Comparison of ENCODE assay signal across 16 cellular contexts in genomic region chr10:95286707-95287106, GRCh38. TPM values are rescaled to one million over a fixed set of nuclear protein-coding genes. Genes with fewer than 3 reads are reported as not detected.
DNase-seq lines count a peak whose midpoint lies in the region; ATAC-seq, FAIRE-seq and TF ChIP-seq lines count a peak whose summit lies in the region.
"Had no signal": no experiment of that assay in that cellular context is flagged by ENCODE, and none has a peak within 500 bp of the region (broad histone marks: within the 10 kb centered on the region; RNA-seq: fewer than 3 reads in every experiment).

No MANE protein-coding gene starts in this region.

- FAIRE-seq in GM12878 (lab: Jason Lieb, UNC) (no peak), HepG2 (lab: Jason Lieb, UNC) (no peak)

- 100% methylated on average over 1 of the region's 1 CpG for WGBS in GM12878 (ENCODE audit: insufficient coverage, insufficient replicate concordance, low lambda C conversion rate, missing lambda C conversion rate)
- 77% methylated on average over 1 of the region's 1 CpG for WGBS in HepG2 (ENCODE audit: low lambda C conversion rate)
- WGBS in stomach, 5 donors = 0 to 73% (median 49%) methylated on average over 1 of the region's 1 CpG
- whole genome bisulfite sequencing in prostate gland = 87% methylated on average over 1 of the region's 1 CpG

- H3K27ac ChIP-seq in GM12878 (ENCODE audit: control insufficient read depth, insufficient read depth) (no peak overlapping the region; the same call in 1 of the 2 replicates), HepG2 (ENCODE audit: extremely low read length, insufficient read depth, low read length) (no peak overlapping the region), stomach (peak overlapping the region in 3 of 5 donors; percentile 28 to 55 (median 32)), prostate gland (no peak overlapping the region)

- H3K4me2 ChIP-seq in GM12878 (ENCODE audit: control insufficient read depth, insufficient read depth) (peak overlapping the region; percentile 96), HepG2 (ENCODE audit: low read depth, low read length) (peak overlapping the region; percentile 82)

- POLR2A ChIA-PET in GM12878 (lab: Charles Lee) (interaction anchor here (0.6 to 2.6 kb wide), 4 partner anchors 8 to 83 kb away, joined by 3 to 12 read pairs (median 4); no protein-coding TSS in a partner anchor), HepG2 (lab: Yijun Ruan, JAX) (interaction anchor here (1.0 to 1.1 kb wide), 2 partner anchors 8 to 26 kb away, joined by 3 to 4 read pairs; no protein-coding TSS in a partner anchor)

- H3K79me2 ChIP-seq in GM12878 (ENCODE audit: control insufficient read depth, insufficient read depth, low read length) (peaks cover 98% of the 10 kb centered on the region), HepG2 (ENCODE audit: insufficient read depth, low read length) (peaks cover 88% of the 10 kb centered on the region)

- TF ChIP-seq EP300 in GM12878 (IDR thresholded peaks at IDR 0.05; ENCODE audit: borderline replicate concordance in 1 of 2, control insufficient read depth in 1 of 2, low read depth in 2 of 2, low read length in 2 of 2) (no peak), HepG2 (IDR thresholded peaks at IDR 0.05; ENCODE audit: low read depth in 2 of 2, low read length in 2 of 2) (no peak), HepG2 (CRISPR knock-in tag; IDR thresholded peaks at IDR 0.05; ENCODE audit: borderline replicate concordance) (no peak), stomach (IDR thresholded peaks at IDR 0.05) (no peak)

- H3K4me1 ChIP-seq in GM12878 (ENCODE audit: control insufficient read depth, insufficient read depth, low read length) (peaks cover 19% of the 10 kb centered on the region), HepG2 (ENCODE audit: insufficient read depth, low read length) (peaks cover 83% of the 10 kb centered on the region), stomach (peaks cover 25 to 72% (median 62%) of the 10 kb centered on the region in 4 donors), prostate gland (replicated peaks) (no peaks in the 10 kb centered on the region)

- H3K4me3 ChIP-seq in GM08714 (ENCODE audit: low read length) (peak overlapping the region; percentile 28; the same call in 1 of the 2 replicates), GM12878 (peak overlapping the region; percentile 97), HepG2 (replicated peaks in 1 of 3; ENCODE audit: insufficient read depth in 1 of 3, low read depth in 2 of 3, low read length in 3 of 3) (no peak overlapping the region), stomach (peak overlapping the region in 1 of 4 donors; percentile 80), prostate gland (no peak overlapping the region)

- H2AFZ ChIP-seq in GM12878 (ENCODE audit: control insufficient read depth, low read depth, low read length) = no peak overlapping the region
- no peak overlapping the region for H2AFZ ChIP-seq in HepG2 (ENCODE audit: low read length)

- SMC1A ChIA-PET in GM12878 (lab: Charles Lee; ENCODE audit: uncharacterized antibody, unreplicated experiment) = interaction anchor here (0.6 to 14.9 kb wide), 16 partner anchors 8 to 703 kb away, joined by 3 to 313 read pairs (median 6); no protein-coding TSS in a partner anchor

- in situ Hi-C loops in GM12878 (cut with MboI) (loop anchor here (10.0 kb wide), 1 partner anchor 988 kb away; the partner anchor contains the start of gene BLNK), HepG2 (cut with HindIII; ENCODE audit: extremely low pct_ligation_motif_present, low pct_unique_long_range_greater_than_20kb) (loop anchor here (5.0 kb wide), 1 partner anchor 76 kb away; no protein-coding TSS in a partner anchor)

- H3K9me3 ChIP-seq in GM12878 (replicated peaks; ENCODE audit: control insufficient read depth, insufficient read depth, low read length) (no peaks in the 10 kb centered on the region), HepG2 (ENCODE audit: low read length) (no peaks in the 10 kb centered on the region), stomach (no peaks in the 10 kb centered on the region), prostate gland (no peaks in the 10 kb centered on the region)

- no peak for TF ChIP-seq RAD21 in GM12878 (IDR thresholded peaks at IDR 0.05; ENCODE audit: insufficient read depth, low read depth, low read length)
- no peak for TF ChIP-seq RAD21 in HepG2 (CRISPR knock-in tag; IDR thresholded peaks at IDR 0.05)

- intact Hi-C loops in GM12878 (cut with micrococcal nuclease; ENCODE audit: unreplicated experiment) = loop anchor here (5.0 kb wide), 1 partner anchor 104 kb away; no protein-coding TSS in a partner anchor
- intact Hi-C loops in HepG2 (cut with micrococcal nuclease; ENCODE audit: unreplicated experiment) = loop anchor here (5.0 kb wide), 1 partner anchor 46 kb away; no protein-coding TSS in a partner anchor
- intact Hi-C loops in stomach (cut with DNase I; ENCODE audit: low total_unique reads) = no loop called here
- intact Hi-C loops in prostate gland (cut with DNase I) = no loop called here

- no peak for DNase-seq in GM12878 (ENCODE audit: low read depth, low spot score)
- DNase-seq in HepG2 (ENCODE audit: low spot score) = no peak
- DNase-seq in stomach = no peak
- no peak for DNase-seq in prostate gland (ENCODE audit: low spot score)
- no peak for DNase-seq in ecto neural progenitor cell (ENCODE audit: low spot score)
- DNase-seq in NCI-H146 treated with DMSO at 0.1 percent for 48 hours (lab: John Stamatoyannopoulos, UW; ENCODE audit: unreplicated experiment) = no peak
- DNase-seq: activated CD4-positive, alpha-beta T cell treated with anti-CD3 and anti-CD28 coated beads for 36 hours; activated naive CD8-positive, alpha-beta T cell treated with anti-CD3 and anti-CD28 coated beads for 36 hours; left colon; NCI-H187; NCI-H774; nephron progenitor cell; T-helper 2 cell had no signal

- no peaks in the 10 kb centered on the region for H3K27me3 ChIP-seq in GM12878 (replicated peaks in 1 of 2; ENCODE audit: control insufficient read depth in 2 of 2, insufficient read depth in 2 of 2, low read length in 1 of 2)
- H3K27me3 ChIP-seq in HepG2 (ENCODE audit: control insufficient read depth in 1 of 2, insufficient read depth in 2 of 2, low read length in 2 of 2) = no peaks in the 10 kb centered on the region
- peaks cover 0 to 14% (median 0%) of the 10 kb centered on the region in 3 donors for H3K27me3 ChIP-seq in stomach
- H3K27me3 ChIP-seq in prostate gland (replicated peaks; ENCODE audit: insufficient read depth) = no peaks in the 10 kb centered on the region

- ATAC-seq in GM12878 (no peak), HepG2 (no peak), GM18502 (IDR thresholded peaks at IDR 0.05; ENCODE audit: poor library complexity, unreplicated experiment) (no peak)
- ATAC-seq: activated CD4-positive, alpha-beta T cell treated with anti-CD3 and anti-CD28 coated beads for 36 hours; left colon; sciatic nerve had no signal

- H3K9ac ChIP-seq in GM12878 (ENCODE audit: control insufficient read depth, insufficient read depth, low read length) = peak overlapping the region; percentile 91
- no peak overlapping the region for H3K9ac ChIP-seq in HepG2 (ENCODE audit: insufficient read depth, low read depth, low read length)

- RAD21 ChIA-PET in GM12878 (lab: Charles Lee; ENCODE audit: unreplicated experiment) = interaction anchor here (0.8 to 6.2 kb wide), 11 partner anchors 8 to 88 kb away, joined by 3 to 139 read pairs (median 5); no protein-coding TSS in a partner anchor

- TF ChIP-seq CTCF in GM12878 (IDR thresholded peaks at IDR 0.05 in 2 of 3, conservative IDR thresholded peaks at IDR 0.05 in 1 of 3; ENCODE audit: control insufficient read depth in 2 of 3, extremely low read depth in 1 of 3, insufficient read depth in 1 of 3, low read depth in 3 of 3, low read length in 3 of 3) = no peak
- no peak for TF ChIP-seq CTCF in HepG2 (CRISPR knock-in tag; IDR thresholded peaks at IDR 0.05)
- no peak for TF ChIP-seq CTCF in stomach (IDR thresholded peaks at IDR 0.05)
- TF ChIP-seq CTCF in prostate gland (IDR thresholded peaks at IDR 0.05) = no peak

- CTCF ChIA-PET in GM12878 (lab: Yijun Ruan, JAX) (interaction anchor here (0.8 to 16.6 kb wide), 12 partner anchors 8 to 105 kb away, joined by 3 to 348 read pairs (median 8); partner anchors contain the start of gene ACSM6), HepG2 (lab: Yijun Ruan, JAX; ENCODE audit: low intra/inter-chr PET ratio, low total read pairs) (no interaction called here)

- H3K36me3 ChIP-seq in GM12878 (ENCODE audit: control insufficient read depth in 2 of 2, insufficient read depth in 2 of 2, low read length in 1 of 2) (peaks cover 0 to 11% of the 10 kb centered on the region in 2 experiments; a peak in 1 of 4 replicates), HepG2 (replicated peaks in 1 of 2; ENCODE audit: control insufficient read depth in 1 of 2, insufficient read depth in 2 of 2, low read length in 2 of 2) (peaks cover 2 to 7% of the 10 kb centered on the region in 2 experiments; a peak in 2 of 5 replicates), stomach (no peaks in the 10 kb centered on the region), prostate gland (no peaks in the 10 kb centered on the region)

- BruUV-seq in GM12878 (replicated peaks; lab: Mats Ljungman, UMichigan) (no TSS peak), HepG2 (replicated peaks; lab: Mats Ljungman, UMichigan) (no TSS peak)

- no peak for TF ChIP-seq POLR2A in GM12878 (IDR thresholded peaks at IDR 0.05; ENCODE audit: low read depth, low read length)
- TF ChIP-seq POLR2A in HepG2 (IDR thresholded peaks at IDR 0.05; ENCODE audit: insufficient read depth in 1 of 2, low read depth in 2 of 2, low read length in 2 of 2) = no peak
- no peak for TF ChIP-seq POLR2A in stomach (IDR thresholded peaks at IDR 0.05)
- no peak for TF ChIP-seq POLR2A in prostate gland (IDR thresholded peaks at IDR 0.05)

- peaks cover 17% of the 10 kb centered on the region for H4K20me1 ChIP-seq in GM12878 (ENCODE audit: control insufficient read depth, insufficient read depth)
- peaks cover 7% of the 10 kb centered on the region; the same call in 1 of the 2 replicates for H4K20me1 ChIP-seq in HepG2 (ENCODE audit: insufficient read depth, low read length)

RNA-seq across cellular contexts. Expression of gene PDLIM1, which starts 4.1 kb away (rescaled TPM):
- total RNA-seq in GM12878 (2013; cell fraction: nucleolus; rRNA removed) = 93.6 and 94.6 TPM in 2 replicates
- total RNA-seq in GM12878 (2014; rRNA removed) = 86.5 and 95.7 TPM in 2 replicates
- total RNA-seq in GM12878 (2014; rRNA removed; fragmentation: Illumina TruSeq; extraction: Trizol) = 204 and 212 TPM in 2 replicates
- total RNA-seq in GM12878 (2021) = 527 and 530 TPM in 2 replicates
- 553 TPM for polyA plus RNA-seq in GM12878 (2011; ENCODE audit: low read depth)
- polyA plus RNA-seq in GM12878 (2011; rRNA removed) = 133 and 220 TPM in 2 replicates
- polyA plus RNA-seq in GM12878 (2011; cell fraction: cytosol; rRNA removed) = 344 and 508 TPM in 2 replicates
- polyA plus RNA-seq in GM12878 (2011; cell fraction: nucleus; rRNA removed) = 200 and 240 TPM in 2 replicates
- polyA plus RNA-seq in GM12878 (2012) = 602 and 737 TPM in 2 replicates
- polyA plus RNA-seq in GM12878 (2014; fragmentation: Illumina TruSeq; extraction: Trizol) = 688 and 698 TPM in 2 replicates
- polyA plus RNA-seq in GM12878 (2014; fragmentation: Nextera tagmentation; extraction: Ambion mirVana) = 100 to 1,000 TPM; 133 to 338 TPM
- 280 and 305 TPM in 2 replicates for polyA plus RNA-seq in GM12878 (2014; rRNA removed)
- 100 to 1,000 TPM; 689 to 714 TPM for polyA plus RNA-seq in GM12878 (2016; fragmentation: Nextera tagmentation; extraction: Ambion mirVana)
- polyA minus RNA-seq in GM12878 (2011; rRNA and poly(A)+ RNA removed) = 275 and 304 TPM in 2 replicates
- 146 and 173 TPM in 2 replicates for polyA minus RNA-seq in GM12878 (2011; cell fraction: cytosol; rRNA and poly(A)+ RNA removed)
- 58.8 and 86.6 TPM in 2 replicates for polyA minus RNA-seq in GM12878 (2011; cell fraction: nucleus; rRNA and poly(A)+ RNA removed)
- total RNA-seq in HepG2 (2016; rRNA removed; fragmentation: Illumina TruSeq; extraction: Trizol) = 123 and 183 TPM in 2 replicates
- 60.3 and 60.8 TPM in 2 replicates for total RNA-seq in HepG2 (2016; cell fraction: cytosol; rRNA removed; fragmentation: Illumina TruSeq; extraction: Trizol; ENCODE audit: low read depth)
- total RNA-seq in HepG2 (2016; cell fraction: insoluble cytoplasmic fraction; rRNA removed; fragmentation: Illumina TruSeq; extraction: Trizol) = 116 and 166 TPM in 2 replicates
- 123 and 134 TPM in 2 replicates for total RNA-seq in HepG2 (2016; cell fraction: membrane; rRNA removed; fragmentation: Illumina TruSeq; extraction: Trizol)
- total RNA-seq in HepG2 (2016; cell fraction: nucleus; rRNA removed; fragmentation: Illumina TruSeq; extraction: Trizol) = 78.1 and 97.1 TPM in 2 replicates
- polyA plus RNA-seq in HepG2 (2011; rRNA removed) = 109 and 119 TPM in 2 replicates
- 149 and 160 TPM in 2 replicates for polyA plus RNA-seq in HepG2 (2011; cell fraction: cytosol; rRNA removed)
- polyA plus RNA-seq in HepG2 (2011; cell fraction: nucleus; rRNA removed) = 55.5 and 63.7 TPM in 2 replicates
- 173 and 180 TPM in 2 replicates for polyA plus RNA-seq in HepG2 (2012)
- 184 TPM in 2 replicates for polyA plus RNA-seq in HepG2 (2016; cell fraction: cytosol; fragmentation: Illumina TruSeq; extraction: Trizol; ENCODE audit: low read depth)
- 383 and 451 TPM in 2 replicates for polyA plus RNA-seq in HepG2 (2016; cell fraction: insoluble cytoplasmic fraction; fragmentation: Illumina TruSeq; extraction: Trizol; ENCODE audit: low read depth)
- 281 and 307 TPM in 2 replicates for polyA plus RNA-seq in HepG2 (2016; cell fraction: membrane; fragmentation: Illumina TruSeq; extraction: Trizol; ENCODE audit: low read depth)
- 213 and 214 TPM in 2 replicates for polyA plus RNA-seq in HepG2 (2016; cell fraction: nucleus; fragmentation: Illumina TruSeq; extraction: Trizol; ENCODE audit: insufficient read depth, low read depth)
- polyA minus RNA-seq in HepG2 (2011; rRNA and poly(A)+ RNA removed; ENCODE audit: low replicate concordance) = 16.6 and 146 TPM in 2 replicates
- 132 and 136 TPM in 2 replicates for polyA minus RNA-seq in HepG2 (2011; cell fraction: cytosol; rRNA and poly(A)+ RNA removed)
- 53.7 and 70.4 TPM in 2 replicates for polyA minus RNA-seq in HepG2 (2011; cell fraction: nucleus; rRNA and poly(A)+ RNA removed)
- total RNA-seq in stomach = 100 to 1,000 TPM in 2 of 5 donors, 10 to 100 TPM in 3; 41.7 to 231 (median 83.9) TPM
- polyA plus RNA-seq in stomach = 100 to 1,000 TPM; 168 to 289 (median 277) TPM
- total RNA-seq in prostate gland = 10 to 100 TPM; 63.2 to 82.0 TPM

Comparison
In these comparisons a context has a peak if more than half of its experiments do, and no peak if none do; other contexts are left out.
1. H3K4me3 ChIP-seq: peak in GM08714 (single experiment) and GM12878 (single experiment); none in HepG2 (0 of 3) and prostate gland (0 of 2).
2. H3K27ac ChIP-seq: peak in stomach (3 of 5); none in GM12878 (single experiment), HepG2 (single experiment) and prostate gland (0 of 2).
3. intact Hi-C loops: an anchor here in GM12878 (5.0 kb wide) and HepG2 (5.0 kb wide); none called in stomach and prostate gland.